ENCODE assay signal across 8 cellular contexts in the genomic region with DNA sequence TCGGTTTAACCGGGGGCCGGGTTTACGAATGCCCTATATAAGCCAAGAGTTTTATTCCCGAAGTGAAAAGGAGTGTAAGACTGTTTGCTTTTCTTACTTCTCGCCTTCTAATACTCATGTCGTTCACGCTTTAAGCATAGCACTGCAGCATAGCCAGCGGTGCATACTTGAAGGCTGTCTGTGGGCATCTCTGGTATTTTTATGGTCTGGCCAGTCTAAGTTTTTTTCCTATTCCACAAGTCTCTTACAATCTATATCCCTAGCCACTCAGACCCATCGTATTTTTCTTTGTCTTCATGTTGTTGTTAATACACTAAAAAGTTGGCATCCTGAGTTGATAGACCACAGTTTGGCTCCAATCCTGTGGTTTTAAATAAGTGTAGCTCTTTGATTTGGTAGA. TPM values are rescaled to one million over a fixed set of nuclear protein-coding genes. Genes with fewer than 3 reads are reported as not detected.
A peak's percentile ranks its signal among the peaks of the same experiment; 100 is the strongest.
DNase-seq lines count a peak whose midpoint lies in the region; ATAC-seq, FAIRE-seq and TF ChIP-seq lines count a peak whose summit lies in the region.

No MANE protein-coding gene starts in this region.

- in situ Hi-C loops in HepG2 (cut with HindIII; ENCODE audit: extremely low pct_ligation_motif_present, low pct_unique_long_range_greater_than_20kb), result no loop called here

- H3K36me3 ChIP-seq in Loucy (ENCODE audit: insufficient read depth, low read length), result no peaks in the 10 kb centered on the region
- no peaks in the 10 kb centered on the region for H3K36me3 ChIP-seq in body of pancreas (replicated peaks in 1 of 2; ENCODE audit: insufficient read depth in 1 of 2, low read depth in 2 of 2)
- peaks cover 0 to 2% of the 10 kb centered on the region in 2 experiments; a peak in 2 of 5 replicates for H3K36me3 ChIP-seq in HepG2 (replicated peaks in 1 of 2; ENCODE audit: control insufficient read depth in 1 of 2, insufficient read depth in 2 of 2, low read length in 2 of 2)
- H3K36me3 ChIP-seq in thyroid gland, result no peaks in the 10 kb centered on the region

- no peak for TF ChIP-seq RAD21 in HepG2 (CRISPR knock-in tag; IDR thresholded peaks at IDR 0.05)

- DNase-seq in EL (peak; percentile 58), body of pancreas (no peak), HepG2 (ENCODE audit: low spot score) (no peak), thyroid gland (peak; percentile 17 to 21)
- DNase-seq in activated CD4-positive, CD25-positive, alpha-beta regulatory T cell (lab: John Stamatoyannopoulos, UW), result no peak

- no peaks in the 10 kb centered on the region for H3F3A ChIP-seq in Loucy (ENCODE audit: low read depth)

- peaks cover 8% of the 10 kb centered on the region for H3K27me3 ChIP-seq in Loucy (ENCODE audit: insufficient read depth, low read length, poor library complexity, severe bottlenecking)
- H3K27me3 ChIP-seq in body of pancreas, result no peaks in the 10 kb centered on the region
- no peaks in the 10 kb centered on the region; a peak in 1 of 5 replicates for H3K27me3 ChIP-seq in HepG2 (ENCODE audit: control insufficient read depth in 1 of 2, insufficient read depth in 2 of 2, low read length in 2 of 2)
- no peaks in the 10 kb centered on the region for H3K27me3 ChIP-seq in thyroid gland

- TF ChIP-seq EP300 in HepG2 (IDR thresholded peaks at IDR 0.05; ENCODE audit: low read depth in 2 of 2, low read length in 2 of 2) (no peak), HepG2 (CRISPR knock-in tag; IDR thresholded peaks at IDR 0.05; ENCODE audit: borderline replicate concordance) (no peak)

- no peak for TF ChIP-seq CTCF in Loucy (conservative IDR thresholded peaks at IDR 0.05; ENCODE audit: low read length)
- TF ChIP-seq CTCF in body of pancreas (IDR thresholded peaks at IDR 0.05), result no peak
- TF ChIP-seq CTCF in HepG2 (CRISPR knock-in tag; IDR thresholded peaks at IDR 0.05), result no peak
- no peak for TF ChIP-seq CTCF in thyroid gland (IDR thresholded peaks at IDR 0.05)

- ATAC-seq in body of pancreas, result no peak
- peak; percentile 33 for ATAC-seq in HepG2
- ATAC-seq in GM18517 (IDR thresholded peaks at IDR 0.05; ENCODE audit: unreplicated experiment), result no peak
- ATAC-seq in GM18909 (IDR thresholded peaks at IDR 0.05; ENCODE audit: poor library complexity, unreplicated experiment), result no peak

- no peaks in the 10 kb centered on the region for H3K9me2 ChIP-seq in Loucy (replicated peaks; ENCODE audit: low read depth, low read length)

- H3K79me2 ChIP-seq in Loucy (ENCODE audit: insufficient read depth, low read length) (peaks cover 62% of the 10 kb centered on the region), HepG2 (ENCODE audit: insufficient read depth, low read length) (peaks cover 58% of the 10 kb centered on the region)

- no peak for FAIRE-seq in HepG2 (lab: Jason Lieb, UNC)

- POLR2A ChIA-PET in HepG2 (lab: Yijun Ruan, JAX), result interaction anchor here (1.1 to 1.5 kb wide), 2 partner anchors 15 to 40 kb away, joined by 3 read pairs; no protein-coding TSS in a partner anchor

- intact Hi-C loops in body of pancreas (cut with DNase I) (no loop called here), HepG2 (cut with micrococcal nuclease; ENCODE audit: unreplicated experiment) (no loop called here), thyroid gland (cut with DNase I) (loop anchor here (5.0 kb wide), 1 partner anchor 343 kb away; a partner anchor contains a TSS)

- H4K20me1 ChIP-seq in Loucy (ENCODE audit: insufficient read depth, low read length, poor library complexity, severe bottlenecking) (peaks cover 58% of the 10 kb centered on the region), HepG2 (ENCODE audit: insufficient read depth, low read length) (peaks cover 49% of the 10 kb centered on the region)

- H3K9ac ChIP-seq in Loucy (ENCODE audit: low read depth, low read length, poor library complexity, severe bottlenecking) (peak overlapping the region; percentile 97), HepG2 (ENCODE audit: insufficient read depth, low read depth, low read length) (peak overlapping the region; percentile 89)

- H2AFZ ChIP-seq in Loucy (ENCODE audit: low read length) (no peak overlapping the region), HepG2 (ENCODE audit: low read length) (no peak overlapping the region)

- BruUV-seq in HepG2 (replicated peaks; lab: Mats Ljungman, UMichigan), result no TSS peak

- H3K27ac ChIP-seq in body of pancreas, result peak overlapping the region in 3 of 4 donors; percentile 11 to 85 (median 84)
- H3K27ac ChIP-seq in HepG2 (ENCODE audit: extremely low read length, insufficient read depth, low read length), result peak overlapping the region; percentile 77
- peak overlapping the region; percentile 32 to 86 (median 71) for H3K27ac ChIP-seq in thyroid gland

- CTCF ChIA-PET in HepG2 (lab: Yijun Ruan, JAX; ENCODE audit: low intra/inter-chr PET ratio, low total read pairs), result no interaction called here

- H3K4me1 ChIP-seq in Loucy (ENCODE audit: insufficient read depth, low read length, poor library complexity, severe bottlenecking) (peaks cover 41% of the 10 kb centered on the region), body of pancreas (peaks cover 48% of the 10 kb centered on the region), HepG2 (ENCODE audit: insufficient read depth, low read length) (peaks cover 50% of the 10 kb centered on the region), thyroid gland (peaks cover 24 to 27% of the 10 kb centered on the region in 2 donors)

- 0 to 1% methylated on average over 10 of the region's 10 CpGs for WGBS in body of pancreas, 2 donors
- under 1% methylated on average over 10 of the region's 10 CpGs for WGBS in HepG2 (ENCODE audit: low lambda C conversion rate)
- 0 to 1% methylated on average over 10 of the region's 10 CpGs for WGBS in thyroid gland, 2 donors

- TF ChIP-seq POLR2A in body of pancreas (IDR thresholded peaks at IDR 0.05) (no peak), HepG2 (IDR thresholded peaks at IDR 0.05; ENCODE audit: insufficient read depth in 1 of 2, low read depth in 2 of 2, low read length in 2 of 2) (no peak), thyroid gland (IDR thresholded peaks at IDR 0.05) (no peak)

- peak overlapping the region; percentile 87 for H3K4me3 ChIP-seq in Loucy (ENCODE audit: low read length, poor library complexity, severe bottlenecking)
- peak overlapping the region; percentile 72 to 94 for H3K4me3 ChIP-seq in body of pancreas
- peak overlapping the region; percentile 86 to 91 (median 90) for H3K4me3 ChIP-seq in HepG2 (replicated peaks in 1 of 3; ENCODE audit: insufficient read depth in 1 of 3, low read depth in 2 of 3, low read length in 3 of 3)
- H3K4me3 ChIP-seq in thyroid gland (replicated peaks in 1 of 3), result peak overlapping the region; percentile 67 to 84 (median 82)

- H3K4me2 ChIP-seq in Loucy (ENCODE audit: low read depth, low read length, poor library complexity, severe bottlenecking) (peak overlapping the region; percentile 90), HepG2 (ENCODE audit: low read depth, low read length) (peak overlapping the region; percentile 83)

- no peaks in the 10 kb centered on the region for H3K9me3 ChIP-seq in Loucy (ENCODE audit: insufficient read depth, low read depth, low read length)
- no peaks in the 10 kb centered on the region for H3K9me3 ChIP-seq in body of pancreas
- no peaks in the 10 kb centered on the region for H3K9me3 ChIP-seq in HepG2 (ENCODE audit: low read length)
- H3K9me3 ChIP-seq in thyroid gland, result no peaks in the 10 kb centered on the region

TF ChIP-seq in HepG2, 621 proteins besides CTCF, POLR2A, EP300 and RAD21:
- TF ChIP-seq KMT2A (CRISPR knock-in tag; IDR thresholded peaks at IDR 0.05), result 0 out of 2 replicates have a peak, but pooled peaks have one; percentile 2
- peak; percentile 8; the same call in 1 of the 2 replicates for TF ChIP-seq ZNF264 (CRISPR knock-in tag; IDR thresholded peaks at IDR 0.05)
- no peak for TF ChIP-seq ZNF75D (CRISPR knock-in tag; IDR thresholded peaks at IDR 0.05; ENCODE audit: borderline replicate concordance)
- no peak for TF ChIP-seq ZNF713 (CRISPR knock-in tag; IDR thresholded peaks at IDR 0.05)
- peak; percentile 3 for TF ChIP-seq ASH2L (IDR thresholded peaks at IDR 0.05; ENCODE audit: insufficient read length, low read depth, low read length)

RNA-seq across cellular contexts. Expression of a gene that starts 1.3 kb away (rescaled TPM):
- 10 to 100 TPM; 52.1 to 69.8 TPM for total RNA-seq in body of pancreas
- total RNA-seq in HepG2 (2016; rRNA removed; fragmentation: Illumina TruSeq; extraction: Trizol), result 33.2 and 44.2 TPM in 2 replicates
- total RNA-seq in HepG2 (2016; cell fraction: cytosol; rRNA removed; fragmentation: Illumina TruSeq; extraction: Trizol; ENCODE audit: low read depth), result 65.0 and 67.5 TPM in 2 replicates
- 34.1 and 42.8 TPM in 2 replicates for total RNA-seq in HepG2 (2016; cell fraction: insoluble cytoplasmic fraction; rRNA removed; fragmentation: Illumina TruSeq; extraction: Trizol)
- total RNA-seq in HepG2 (2016; cell fraction: membrane; rRNA removed; fragmentation: Illumina TruSeq; extraction: Trizol), result 20.5 and 20.6 TPM in 2 replicates
- total RNA-seq in HepG2 (2016; cell fraction: nucleus; rRNA removed; fragmentation: Illumina TruSeq; extraction: Trizol), result 104 and 113 TPM in 2 replicates
- 36.2 and 42.1 TPM in 2 replicates for polyA plus RNA-seq in HepG2 (2011; rRNA removed)
- polyA plus RNA-seq in HepG2 (2011; cell fraction: cytosol; rRNA removed), result 15.4 and 16.8 TPM in 2 replicates
- polyA plus RNA-seq in HepG2 (2011; cell fraction: nucleus; rRNA removed), result 97.8 and 109 TPM in 2 replicates
- polyA plus RNA-seq in HepG2 (2012), result 22.3 and 26.4 TPM in 2 replicates
- polyA plus RNA-seq in HepG2 (2016; cell fraction: cytosol; fragmentation: Illumina TruSeq; extraction: Trizol; ENCODE audit: low read depth), result 3.4 and 3.9 TPM in 2 replicates
- 22.3 and 23.5 TPM in 2 replicates for polyA plus RNA-seq in HepG2 (2016; cell fraction: insoluble cytoplasmic fraction; fragmentation: Illumina TruSeq; extraction: Trizol; ENCODE audit: low read depth)
- 5.7 and 7.3 TPM in 2 replicates for polyA plus RNA-seq in HepG2 (2016; cell fraction: membrane; fragmentation: Illumina TruSeq; extraction: Trizol; ENCODE audit: low read depth)
- polyA plus RNA-seq in HepG2 (2016; cell fraction: nucleus; fragmentation: Illumina TruSeq; extraction: Trizol; ENCODE audit: insufficient read depth, low read depth), result 101 and 119 TPM in 2 replicates
- polyA minus RNA-seq in HepG2 (2011; rRNA and poly(A)+ RNA removed; ENCODE audit: low replicate concordance), result 52.5 and 67.9 TPM in 2 replicates
- polyA minus RNA-seq in HepG2 (2011; cell fraction: cytosol; rRNA and poly(A)+ RNA removed), result 18.3 and 19.0 TPM in 2 replicates
- polyA minus RNA-seq in HepG2 (2011; cell fraction: nucleus; rRNA and poly(A)+ RNA removed), result 232 and 234 TPM in 2 replicates
- 100 to 1,000 TPM in 1 of 4 donors, 10 to 100 TPM in 3; 44.4 to 103 (median 74.8) TPM for total RNA-seq in thyroid gland

Comparison
In these comparisons a context has a peak if more than half of its experiments do, and no peak if none do; other contexts are left out.
1. DNase-seq: peak in EL (single experiment) and thyroid gland (2 of 2); none in body of pancreas (0 of 4), HepG2 (single experiment) and activated CD4-positive, CD25-positive, alpha-beta regulatory T cell (0 of 4).
2. Peak in every context shown above with its lines, with median percentiles within 50 percentile points of each other: H3K4me3 ChIP-seq and H3K27ac ChIP-seq.